ENCODE assay signal across 26 cellular contexts in genomic region chr3:105847865-105848264, GRCh38. TPM values are rescaled to one million over a fixed set of nuclear protein-coding genes. Genes with fewer than 3 reads are reported as not detected.
A peak's percentile ranks its signal among the peaks of the same experiment; 100 is the strongest.
DNase-seq lines count a peak whose midpoint lies in the region; ATAC-seq and TF ChIP-seq lines count a peak whose summit lies in the region.
"Had no signal": no experiment of that assay in that cellular context is flagged by ENCODE, and none has a peak within 500 bp of the region (broad histone marks: within the 10 kb centered on the region; RNA-seq: fewer than 3 reads in every experiment).

No MANE protein-coding gene starts in this region.

- peak; percentile 31 for ATAC-seq in activated naive CD8-positive, alpha-beta T cell treated with anti-CD3 and anti-CD28 coated beads, Interleukin-2, amount 50 U/mL, for 24 hours
- ATAC-seq in HG03439 (IDR thresholded peaks at IDR 0.05; ENCODE audit: unreplicated experiment): no peak
- ATAC-seq: A549, psoas muscle had no signal

- peaks cover 58% of the 10 kb centered on the region for H3K4me1 Mint-ChIP-seq in activated CD4-positive, alpha-beta memory T cell treated with anti-CD3 and anti-CD28 coated beads for 36 hours (ENCODE audit: low read depth)
- H3K4me1 Mint-ChIP-seq in activated CD4-positive, alpha-beta memory T cell treated with anti-CD3 and anti-CD28 coated beads, Interleukin-2, amount 10 ng/mL, durations not matched to agents 7 days and 5 days: peaks cover 35% of the 10 kb centered on the region
- peaks cover 73 to 87% (median 84%) of the 10 kb centered on the region in 3 donors for H3K4me1 Mint-ChIP-seq in CD8-positive, alpha-beta memory T cell
- H3K4me1 Mint-ChIP-seq in activated naive CD8-positive, alpha-beta T cell treated with anti-CD3 and anti-CD28 coated beads, Interleukin-2, amount 50 U/mL, for 24 hours: peaks cover 69% of the 10 kb centered on the region
- peaks cover 51% of the 10 kb centered on the region for H3K4me1 Mint-ChIP-seq in nephron

- TF ChIP-seq CTCF in nephron (IDR thresholded peaks at IDR 0.05; ENCODE audit: unreplicated experiment in 3 of 3): no peak

- H3K27me3 Mint-ChIP-seq in activated CD4-positive, alpha-beta memory T cell treated with anti-CD3 and anti-CD28 coated beads for 36 hours: no peaks in the 10 kb centered on the region
- H3K27me3 Mint-ChIP-seq in activated CD4-positive, alpha-beta memory T cell treated with anti-CD3 and anti-CD28 coated beads, Interleukin-2, amount 10 ng/mL, durations not matched to agents 7 days and 5 days: no peaks in the 10 kb centered on the region
- no peaks in the 10 kb centered on the region for H3K27me3 Mint-ChIP-seq in CD8-positive, alpha-beta memory T cell
- no peaks in the 10 kb centered on the region for H3K27me3 Mint-ChIP-seq in activated naive CD8-positive, alpha-beta T cell treated with anti-CD3 and anti-CD28 coated beads, Interleukin-2, amount 50 U/mL, for 24 hours
- H3K27me3 Mint-ChIP-seq in nephron (ENCODE audit: low read depth): no peaks in the 10 kb centered on the region
- H3K27me3 Mint-ChIP-seq: naive B cell had no signal

- CTCF ChIA-PET in activated CD4-positive, alpha-beta memory T cell treated with anti-CD3 and anti-CD28 coated beads for 36 hours (lab: Charles Lee): interaction anchor here (1.0 to 1.5 kb wide), 3 partner anchors 14 to 39 kb away, joined by 3 to 5 read pairs (median 3); no protein-coding TSS in a partner anchor
- CTCF ChIA-PET in activated CD4-positive, alpha-beta memory T cell treated with anti-CD3 and anti-CD28 coated beads, Interleukin-2, amount 10 ng/mL, durations not matched to agents 7 days and 5 days (lab: Charles Lee): interaction anchor here (1.0 kb wide), 1 partner anchor 10 kb away, joined by 3 read pairs; no protein-coding TSS in a partner anchor
- CTCF ChIA-PET in CD8-positive, alpha-beta memory T cell (lab: Charles Lee): no interaction called here

- peak overlapping the region; percentile 52 for H3K27ac Mint-ChIP-seq in activated CD4-positive, alpha-beta memory T cell treated with anti-CD3 and anti-CD28 coated beads for 36 hours
- no peak overlapping the region for H3K27ac Mint-ChIP-seq in activated CD4-positive, alpha-beta memory T cell treated with anti-CD3 and anti-CD28 coated beads, Interleukin-2, amount 10 ng/mL, durations not matched to agents 7 days and 5 days
- H3K27ac Mint-ChIP-seq in CD8-positive, alpha-beta memory T cell: peak overlapping the region; percentile 12 to 83 (median 66)
- H3K27ac Mint-ChIP-seq in activated naive CD8-positive, alpha-beta T cell treated with anti-CD3 and anti-CD28 coated beads, Interleukin-2, amount 50 U/mL, for 24 hours: peak overlapping the region; percentile 89
- peak overlapping the region; percentile 58 to 85 (median 77) for H3K27ac Mint-ChIP-seq in nephron

- no peak for DNase-seq in activated CD4-positive, alpha-beta memory T cell treated with anti-CD3 and anti-CD28 coated beads for 36 hours
- no peak for DNase-seq in activated CD4-positive, alpha-beta memory T cell treated with anti-CD3 and anti-CD28 coated beads, Interleukin-2, amount 10 ng/mL, durations not matched to agents 7 days and 5 days
- no peak for DNase-seq in CD8-positive, alpha-beta memory T cell
- DNase-seq in activated naive CD8-positive, alpha-beta T cell treated with anti-CD3 and anti-CD28 coated beads, Interleukin-2, amount 50 U/mL, for 24 hours: no peak
- no peak for DNase-seq in H4 (ENCODE audit: low spot score)
- no peak for DNase-seq in GDM1 (lab: John Stamatoyannopoulos, UW)
- DNase-seq: activated CD4-positive, CD25-positive, alpha-beta regulatory T cell; anterior cingulate cortex; DMS53; foreskin fibroblast; hypothalamus; kidney; mammary epithelial cell; naive B cell; NCI-H1092; NCI-H524 treated with DMSO at 0.1 percent for 48 hours; psoas muscle; SIG-M5; stimulated activated CD4-positive, alpha-beta T cell treated with anti-CD3 and anti-CD28 coated beads, Interleukin-4, amount 100 ng/mL, for 4 hours had no signal

- H3K9me3 ChIP-seq in CD8-positive, alpha-beta memory T cell (ENCODE audit: low read length): no peaks in the 10 kb centered on the region
- H3K9me3 ChIP-seq: A549, psoas muscle, thoracic aorta had no signal

- peaks cover 43% of the 10 kb centered on the region for H3K36me3 Mint-ChIP-seq in activated CD4-positive, alpha-beta memory T cell treated with anti-CD3 and anti-CD28 coated beads for 36 hours
- peaks cover 48% of the 10 kb centered on the region for H3K36me3 Mint-ChIP-seq in activated CD4-positive, alpha-beta memory T cell treated with anti-CD3 and anti-CD28 coated beads, Interleukin-2, amount 10 ng/mL, durations not matched to agents 7 days and 5 days (ENCODE audit: low read depth)
- H3K36me3 Mint-ChIP-seq in CD8-positive, alpha-beta memory T cell: peaks cover 22 to 59% (median 25%) of the 10 kb centered on the region in 3 donors
- peaks cover 69% of the 10 kb centered on the region for H3K36me3 Mint-ChIP-seq in activated naive CD8-positive, alpha-beta T cell treated with anti-CD3 and anti-CD28 coated beads, Interleukin-2, amount 50 U/mL, for 24 hours (ENCODE audit: low read depth)
- H3K36me3 Mint-ChIP-seq in nephron (ENCODE audit: low read depth): peaks cover 46% of the 10 kb centered on the region

- no peak overlapping the region for H3K27ac ChIP-seq in CD8-positive, alpha-beta memory T cell (ENCODE audit: low read depth, low read length)
- H3K27ac ChIP-seq: A549, C4-2B, coronary artery, KMS-11, psoas muscle, thoracic aorta had no signal

- no peak overlapping the region for H3K4me3 Mint-ChIP-seq in activated CD4-positive, alpha-beta memory T cell treated with anti-CD3 and anti-CD28 coated beads for 36 hours
- H3K4me3 Mint-ChIP-seq in activated CD4-positive, alpha-beta memory T cell treated with anti-CD3 and anti-CD28 coated beads, Interleukin-2, amount 10 ng/mL, durations not matched to agents 7 days and 5 days: no peak overlapping the region
- H3K4me3 Mint-ChIP-seq in CD8-positive, alpha-beta memory T cell: peak overlapping the region; percentile 33 to 73 (median 47)
- H3K4me3 Mint-ChIP-seq in activated naive CD8-positive, alpha-beta T cell treated with anti-CD3 and anti-CD28 coated beads, Interleukin-2, amount 50 U/mL, for 24 hours: peak overlapping the region; percentile 50
- H3K4me3 Mint-ChIP-seq in nephron: peak overlapping the region in 2 of 3 experiments; percentile 2 to 38

- POLR2A ChIA-PET in activated CD4-positive, alpha-beta memory T cell treated with anti-CD3 and anti-CD28 coated beads for 36 hours (lab: Charles Lee): interaction anchor here (1.2 to 1.8 kb wide), 2 partner anchors 11 kb away, joined by 6 to 9 read pairs; no protein-coding TSS in a partner anchor
- POLR2A ChIA-PET in activated CD4-positive, alpha-beta memory T cell treated with anti-CD3 and anti-CD28 coated beads, Interleukin-2, amount 10 ng/mL, durations not matched to agents 7 days and 5 days (lab: Charles Lee): interaction anchor here (0.9 to 1.0 kb wide), 2 partner anchors 19 to 20 kb away, joined by 3 read pairs; partner anchors contain the start of gene CBLB
- POLR2A ChIA-PET in CD8-positive, alpha-beta memory T cell (lab: Charles Lee): interaction anchor here (1.0 kb wide), 1 partner anchor 17 kb away, joined by 4 read pairs; no protein-coding TSS in a partner anchor

- no peak overlapping the region for H3K4me3 ChIP-seq in CD8-positive, alpha-beta memory T cell (ENCODE audit: low read length)
- H3K4me3 ChIP-seq: A549, coronary artery, psoas muscle had no signal

- no peaks in the 10 kb centered on the region for H3K27me3 ChIP-seq in CD8-positive, alpha-beta memory T cell (ENCODE audit: insufficient read depth, low read length, poor library complexity, severe bottlenecking)

- H3K9me3 Mint-ChIP-seq in activated CD4-positive, alpha-beta memory T cell treated with anti-CD3 and anti-CD28 coated beads for 36 hours: no peaks in the 10 kb centered on the region
- H3K9me3 Mint-ChIP-seq in activated CD4-positive, alpha-beta memory T cell treated with anti-CD3 and anti-CD28 coated beads, Interleukin-2, amount 10 ng/mL, durations not matched to agents 7 days and 5 days: peaks cover 5% of the 10 kb centered on the region
- H3K9me3 Mint-ChIP-seq in CD8-positive, alpha-beta memory T cell: no peaks in the 10 kb centered on the region
- peaks cover 8% of the 10 kb centered on the region for H3K9me3 Mint-ChIP-seq in activated naive CD8-positive, alpha-beta T cell treated with anti-CD3 and anti-CD28 coated beads, Interleukin-2, amount 50 U/mL, for 24 hours
- no peaks in the 10 kb centered on the region for H3K9me3 Mint-ChIP-seq in nephron
- H3K9me3 Mint-ChIP-seq: naive B cell had no signal

- intact Hi-C loops in activated CD4-positive, alpha-beta memory T cell treated with anti-CD3 and anti-CD28 coated beads for 36 hours (cut with micrococcal nuclease): no loop called here

- peaks cover 8% of the 10 kb centered on the region for H3K36me3 ChIP-seq in CD8-positive, alpha-beta memory T cell (ENCODE audit: insufficient read depth, low read length)

- peaks cover 52% of the 10 kb centered on the region for H3K4me1 ChIP-seq in CD8-positive, alpha-beta memory T cell (ENCODE audit: insufficient read depth, low read length)
- H3K4me1 ChIP-seq: A549 had no signal

RNA-seq across cellular contexts. Expression of gene CBLB, which starts 20.9 kb away (rescaled TPM):
- 10 to 100 TPM; 86.1 to 88.2 TPM for total RNA-seq in activated CD4-positive, alpha-beta memory T cell treated with anti-CD3 and anti-CD28 coated beads for 36 hours
- 10 to 100 TPM; 68.8 to 76.3 TPM for total RNA-seq in activated CD4-positive, alpha-beta memory T cell treated with anti-CD3 and anti-CD28 coated beads, Interleukin-2, amount 10 ng/mL, durations not matched to agents 7 days and 5 days
- total RNA-seq in CD8-positive, alpha-beta memory T cell: 100 to 1,000 TPM; 112 to 113 TPM
- 67.7 TPM for polyA plus RNA-seq in CD8-positive, alpha-beta memory T cell
- 22.4 and 22.5 TPM in 2 replicates for total RNA-seq in H4 (2014; rRNA removed; shearing (Covaris generic))

Comparison
In these comparisons a context has a peak if more than half of its experiments do, and no peak if none do; other contexts are left out.
1. H3K4me3 Mint-ChIP-seq: peak in CD8-positive, alpha-beta memory T cell (7 of 7), activated naive CD8-positive, alpha-beta T cell treated with anti-CD3 and anti-CD28 coated beads, Interleukin-2, amount 50 U/mL, for 24 hours (single experiment) and nephron (2 of 3); none in activated CD4-positive, alpha-beta memory T cell treated with anti-CD3 and anti-CD28 coated beads for 36 hours (single experiment) and activated CD4-positive, alpha-beta memory T cell treated with anti-CD3 and anti-CD28 coated beads, Interleukin-2, amount 10 ng/mL, durations not matched to agents 7 days and 5 days (single experiment).